In the genomic region with DNA sequence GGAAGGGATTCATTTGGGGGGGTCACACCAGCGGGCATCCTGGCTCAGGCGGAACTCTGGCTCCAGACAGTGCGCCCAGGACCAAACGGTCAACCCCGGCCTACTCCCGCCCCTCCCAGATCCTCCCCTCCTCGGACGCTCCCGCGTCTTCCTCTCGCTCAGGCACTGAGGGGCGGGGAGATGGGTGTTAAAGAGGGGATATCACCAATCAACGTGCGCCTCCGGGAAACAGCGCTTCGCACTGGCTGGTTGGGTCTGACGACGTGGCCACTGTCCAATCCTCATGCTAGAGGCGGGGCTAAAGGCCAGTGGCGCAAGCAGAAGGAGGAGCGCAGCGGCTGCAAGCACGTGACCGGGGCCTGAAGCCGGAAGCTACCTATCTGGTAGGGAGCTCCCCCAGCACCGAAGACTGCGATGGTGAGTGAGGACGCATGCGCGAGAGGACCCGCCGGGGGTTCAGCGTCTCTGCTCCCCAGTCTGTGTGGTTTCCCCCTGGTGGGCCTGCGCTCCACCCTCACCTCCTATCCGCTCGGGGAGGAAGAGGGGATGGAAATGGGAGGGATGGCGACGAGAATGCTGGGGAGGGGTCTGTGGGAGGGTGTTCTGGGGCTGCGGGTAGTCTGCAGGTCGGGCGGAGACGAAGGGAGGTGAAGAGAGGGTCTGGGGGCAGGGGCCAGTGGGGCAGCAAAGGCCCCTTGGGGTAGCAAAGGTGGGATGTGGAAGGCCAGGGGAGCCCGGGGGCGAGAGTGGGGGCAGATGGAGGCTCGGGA, we compare ENCODE assay signal across 8 cellular contexts. TPM values are rescaled to one million over a fixed set of nuclear protein-coding genes. Genes with fewer than 3 reads are reported as not detected.
DNase-seq lines count a peak whose midpoint lies in the region; TF ChIP-seq lines count a peak whose summit lies in the region.

A gene (plus strand): TSS at position 360 of the 770 bp plus-strand sequence. CDS start 55 bp downstream, at position 415.

- no peak within 1 kb of the TSS for H2BK20ac ChIP-seq in H9 (ENCODE audit: low read depth, low read length, poor library complexity, severe bottlenecking)

- H4K8ac ChIP-seq in H9 (replicated peaks; ENCODE audit: insufficient read length, low read depth, low read length): no peak within 1 kb of the TSS

- no peak within 1 kb of the TSS for H2BK12ac ChIP-seq in H9 (ENCODE audit: insufficient read length, low read depth, low read length)

- no peaks in the 10 kb centered on the region for H3K27me3 ChIP-seq in H9 (ENCODE audit: insufficient read depth, low read length)
- no peaks in the 10 kb centered on the region for H3K27me3 ChIP-seq in MG63

- peak within 1 kb of the TSS; percentile 84 for H3K9ac ChIP-seq in ES-I3 (ENCODE audit: low read depth, low read length)
- peak within 1 kb of the TSS; percentile 73 for H3K9ac ChIP-seq in H9 (ENCODE audit: extremely low read depth, insufficient read length, low read length)

- peaks cover 21 to 27% of the 10 kb centered on the region in 2 experiments for H3K4me1 Mint-ChIP-seq in H9
- H3K4me1 Mint-ChIP-seq in nephron: peaks cover 12% of the 10 kb centered on the region
- peaks cover 43% of the 10 kb centered on the region for H3K4me1 Mint-ChIP-seq in stimulated activated naive CD8-positive, alpha-beta T cell treated with anti-CD3 and anti-CD28 coated beads, Interleukin-15, Interleukin-2, amounts not matched to agents 100 ng/mL and 50 ng/mL, for 24 hours (ENCODE audit: low read depth)

- H3K79me2 ChIP-seq in H9 (ENCODE audit: insufficient read depth, low read length): no peaks in the 10 kb centered on the region

- H3K4me3 ChIP-seq in MG63: peak within 1 kb of the TSS; percentile 89
- peak within 1 kb of the TSS; percentile 84 for H3K4me3 ChIP-seq in fibroblast of pulmonary artery (replicated peaks; ENCODE audit: low read depth, low read length)

- no peak within 1 kb of the TSS for H3K27ac ChIP-seq in H9 (ENCODE audit: insufficient read length, low read depth, low read length)

- no peak within 1 kb of the TSS for H3K23ac ChIP-seq in H9 (ENCODE audit: insufficient read length, low read depth, low read length)

- DNase-seq in H9 (peak; percentile 100), MG63 (peak; percentile 97), SHP77 treated with DMSO at 0.1 percent for 48 hours (lab: John Stamatoyannopoulos, UW) (peak; percentile 98), fibroblast of pulmonary artery (ENCODE audit: low read depth) (peak; percentile 99)
- peak; percentile 99 for DNase-seq in activated effector memory CD4-positive, alpha-beta T cell treated with anti-CD3 and anti-CD28 coated beads, Interleukin-2, amount 50 U/mL, for 16 hours

- no peaks in the 10 kb centered on the region for H3K9me3 ChIP-seq in ES-I3 (ENCODE audit: control insufficient read depth, insufficient read depth, low read length)
- no peaks in the 10 kb centered on the region for H3K9me3 ChIP-seq in H9 (ENCODE audit: control insufficient read depth, low read depth, low read length)
- H3K9me3 ChIP-seq in MG63: no peaks in the 10 kb centered on the region

- peak within 1 kb of the TSS; percentile 95 to 97 (median 97) for H3K27ac Mint-ChIP-seq in H9
- peak within 1 kb of the TSS; percentile 38 to 83 (median 75) for H3K27ac Mint-ChIP-seq in nephron
- peak within 1 kb of the TSS; percentile 96 for H3K27ac Mint-ChIP-seq in stimulated activated naive CD8-positive, alpha-beta T cell treated with anti-CD3 and anti-CD28 coated beads, Interleukin-15, Interleukin-2, amounts not matched to agents 100 ng/mL and 50 ng/mL, for 24 hours

- WGBS in H9 (ENCODE audit: extremely low coverage, insufficient read length, low lambda C conversion rate): no CpG with 5 or more reads among the region's 46 CpGs

- no peak within 1 kb of the TSS for H4K91ac ChIP-seq in H9 (ENCODE audit: insufficient read length, low read depth, low read length)

- H3K4me1 ChIP-seq in ES-I3 (ENCODE audit: insufficient read depth, low read length) (no peaks in the 10 kb centered on the region), H9 (ENCODE audit: insufficient read depth, low read length) (no peaks in the 10 kb centered on the region)

- H3K36me3 Mint-ChIP-seq in H9 (ENCODE audit: insufficient read depth in 1 of 3, low read depth in 3 of 3) (peaks cover 12 to 32% (median 30%) of the 10 kb centered on the region in 3 experiments), nephron (ENCODE audit: low read depth) (peaks cover 18% of the 10 kb centered on the region)
- H3K36me3 Mint-ChIP-seq in stimulated activated naive CD8-positive, alpha-beta T cell treated with anti-CD3 and anti-CD28 coated beads, Interleukin-15, Interleukin-2, amounts not matched to agents 100 ng/mL and 50 ng/mL, for 24 hours (ENCODE audit: low read depth): peaks cover 23% of the 10 kb centered on the region

- no peak within 1 kb of the TSS for H4K5ac ChIP-seq in H9 (ENCODE audit: insufficient read length, low read depth, low read length)

- TF ChIP-seq CTCF in H9 (conservative IDR thresholded peaks at IDR 0.05) (peak; percentile 34; the same call in 2 of the 3 replicates), fibroblast of pulmonary artery (IDR thresholded peaks at IDR 0.05; ENCODE audit: low read length, missing control alignments) (no peak), nephron (IDR thresholded peaks at IDR 0.05; ENCODE audit: unreplicated experiment in 3 of 3) (no peak)

- H3T11ph ChIP-seq in H9 (ENCODE audit: low read length): no peak within 1 kb of the TSS

- peaks cover 9% of the 10 kb centered on the region for H3K36me3 ChIP-seq in ES-I3 (ENCODE audit: insufficient read depth, low read length)
- H3K36me3 ChIP-seq in MG63: no peaks in the 10 kb centered on the region

- H3K27me3 Mint-ChIP-seq in H9 (ENCODE audit: low read depth): peaks cover 2% of the 10 kb centered on the region; the same call in 1 of the 2 replicates
- H3K27me3 Mint-ChIP-seq in nephron (ENCODE audit: low read depth): no peaks in the 10 kb centered on the region
- H3K27me3 Mint-ChIP-seq in stimulated activated naive CD8-positive, alpha-beta T cell treated with anti-CD3 and anti-CD28 coated beads, Interleukin-15, Interleukin-2, amounts not matched to agents 100 ng/mL and 50 ng/mL, for 24 hours: no peaks in the 10 kb centered on the region

- peak within 1 kb of the TSS; percentile 60; the same call in 1 of the 2 replicates for H3K14ac ChIP-seq in H9 (ENCODE audit: insufficient read depth, low read length)

- H3K18ac ChIP-seq in H9 (ENCODE audit: insufficient read length, low read depth, low read length): peak within 1 kb of the TSS; percentile 73

- no peaks in the 10 kb centered on the region for H3K79me1 ChIP-seq in H9 (ENCODE audit: insufficient read depth, low read depth, low read length, poor library complexity, severe bottlenecking)

- no peak within 1 kb of the TSS for H2AK5ac ChIP-seq in H9 (ENCODE audit: insufficient read length, low read length)

- H2BK15ac ChIP-seq in H9 (ENCODE audit: low read depth, low read length): no peak within 1 kb of the TSS

- H3K9me3 Mint-ChIP-seq in H9: no peaks in the 10 kb centered on the region
- no peaks in the 10 kb centered on the region for H3K9me3 Mint-ChIP-seq in nephron
- H3K9me3 Mint-ChIP-seq in stimulated activated naive CD8-positive, alpha-beta T cell treated with anti-CD3 and anti-CD28 coated beads, Interleukin-15, Interleukin-2, amounts not matched to agents 100 ng/mL and 50 ng/mL, for 24 hours: no peaks in the 10 kb centered on the region

- H3K4me3 Mint-ChIP-seq in H9 (peak within 1 kb of the TSS; percentile 98), nephron (peak within 1 kb of the TSS; percentile 90 to 95 (median 92))
- peak within 1 kb of the TSS; percentile 97 for H3K4me3 Mint-ChIP-seq in stimulated activated naive CD8-positive, alpha-beta T cell treated with anti-CD3 and anti-CD28 coated beads, Interleukin-15, Interleukin-2, amounts not matched to agents 100 ng/mL and 50 ng/mL, for 24 hours

- no peak within 1 kb of the TSS for H3K56ac ChIP-seq in H9 (ENCODE audit: insufficient read length, low read depth, low read length)

- no peak within 1 kb of the TSS for H2BK5ac ChIP-seq in H9 (ENCODE audit: insufficient read length, low read length)

- H2BK120ac ChIP-seq in H9 (ENCODE audit: low read depth, low read length, poor library complexity, severe bottlenecking): no peak within 1 kb of the TSS

- H3K4me2 ChIP-seq in H9 (ENCODE audit: insufficient read depth, insufficient read length, low read length): peak within 1 kb of the TSS; percentile 60

- H3K23me2 ChIP-seq in H9 (ENCODE audit: insufficient read length, low read depth, low read length, poor library complexity, severe bottlenecking): peaks cover 6% of the 10 kb centered on the region

- no peak within 1 kb of the TSS for H2AFZ ChIP-seq in H9 (ENCODE audit: low read length)

- no peak within 1 kb of the TSS for H3K4ac ChIP-seq in H9 (ENCODE audit: low read depth, low read length)

- H4K20me1 ChIP-seq in H9 (ENCODE audit: control insufficient read depth, insufficient read depth, insufficient read length): peaks cover 2% of the 10 kb centered on the region

RNA-seq across cellular contexts. Expression of the gene that starts here (rescaled TPM):
- total RNA-seq in H9 (2021): 164 and 179 TPM in 2 replicates
- total RNA-seq in MG63 (2014; rRNA removed; shearing (Covaris generic); ENCODE audit: low replicate concordance): 54.8 and 74.5 TPM in 2 replicates
